ENCODE assay signal across 1 cellular context in genomic region chr2:98869868-98870267, GRCh38.
TF ChIP-seq lines count a peak whose summit lies in the region.

No MANE protein-coding gene starts in this region.

TF ChIP-seq in GM12878, 131 proteins besides CTCF, POLR2A, EP300 and RAD21 (continued from another document):
- TF ChIP-seq ZBTB40 (IDR thresholded peaks at IDR 0.05; ENCODE audit: borderline replicate concordance), result no peak
- TF ChIP-seq NFXL1 (IDR thresholded peaks at IDR 0.05; ENCODE audit: borderline replicate concordance), result no peak
